Comparison of ENCODE assay signal across 9 cellular contexts in genomic region chr15:44738340-44738984, GRCh38. TPM values are rescaled to one million over a fixed set of nuclear protein-coding genes. Genes with fewer than 3 reads are reported as not detected.
DNase-seq lines count a peak whose midpoint lies in the region; ATAC-seq and TF ChIP-seq lines count a peak whose summit lies in the region.
"Had no signal": no experiment of that assay in that cellular context is flagged by ENCODE, and none has a peak within 500 bp of the region (broad histone marks: within the 10 kb centered on the region; RNA-seq: fewer than 3 reads in every experiment).

No MANE protein-coding gene starts in this region.

- no peaks in the 10 kb centered on the region for H3K27me3 Mint-ChIP-seq in Calu3 (ENCODE audit: unreplicated experiment)

- no peaks in the 10 kb centered on the region for H3K9me3 ChIP-seq in psoas muscle

- H3K36me3 ChIP-seq in psoas muscle (ENCODE audit: insufficient read depth in 1 of 2, low read depth in 1 of 2), result no peaks in the 10 kb centered on the region

- H3K4me1 Mint-ChIP-seq in Calu3 (ENCODE audit: low read depth, unreplicated experiment), result no peaks in the 10 kb centered on the region

- intact Hi-C loops in psoas muscle (cut with DNase I) (loop anchor here in 1 of 2 donors (10.0 kb wide), 1 partner anchor 144 kb away; no protein-coding TSS in a partner anchor), Calu3 (cut with micrococcal nuclease; ENCODE audit: unreplicated experiment) (loop anchor here (2.0 kb wide), 2 partner anchors 76 to 154 kb away; partner anchors contain the start of gene SPG11)

- CTCF ChIA-PET in Calu3 (lab: Charles Lee), result interaction anchor here (0.5 to 2.2 kb wide), 9 partner anchors 8 to 159 kb away, joined by 3 to 13 read pairs (median 4); partner anchors contain the start of gene SPG11

- no peaks in the 10 kb centered on the region for H3K27me3 ChIP-seq in psoas muscle (ENCODE audit: insufficient read depth in 3 of 3, low read length in 2 of 3)

- H3K4me3 Mint-ChIP-seq in Calu3 (ENCODE audit: low read depth, unreplicated experiment), result no peak overlapping the region

- H3K27ac Mint-ChIP-seq in Calu3 (ENCODE audit: unreplicated experiment), result no peak overlapping the region

- peak; percentile 57 for TF ChIP-seq CTCF in WI38 (IDR thresholded peaks at IDR 0.05; ENCODE audit: low read depth, low read length)
- TF ChIP-seq CTCF in psoas muscle (IDR thresholded peaks at IDR 0.05), result peak; percentile 76
- TF ChIP-seq CTCF in Calu3 (IDR thresholded peaks at IDR 0.05; ENCODE audit: unreplicated experiment), result no peak

- BruUV-seq in Calu3 (replicated peaks; lab: Mats Ljungman, UMichigan), result no TSS peak

- no peaks in the 10 kb centered on the region for H3K9me3 Mint-ChIP-seq in Calu3 (ENCODE audit: low read depth, unreplicated experiment)

- no peaks in the 10 kb centered on the region for H3K36me3 Mint-ChIP-seq in Calu3 (ENCODE audit: insufficient read depth, unreplicated experiment)

- H3K4me3 ChIP-seq in WI38 (ENCODE audit: low read depth, low read length) (no peak overlapping the region), psoas muscle (no peak overlapping the region)

- no peak overlapping the region for H3K27ac ChIP-seq in psoas muscle

- DNase-seq in NCI-H510A treated with DMSO at 0.1 percent for 48 hours (lab: John Stamatoyannopoulos, UW) (peak; percentile 17), NCI-H510A (lab: John Stamatoyannopoulos, UW) (no peak), NCI-H1105 treated with DMSO at 0.1 percent for 48 hours (lab: John Stamatoyannopoulos, UW) (peak; percentile 3), foreskin melanocyte (peak; percentile 57), psoas muscle (no peak), Calu3 (no peak)

- H3K4me1 ChIP-seq in psoas muscle, result no peaks in the 10 kb centered on the region

- WGBS in psoas muscle, 3 donors, result 68 to 73% (median 72%) methylated on average over 3 of the region's 3 CpGs

- ATAC-seq in psoas muscle, result peak in 3 of 4 donors; percentile 50 to 64 (median 51)
- no peak for ATAC-seq in HG03354 (IDR thresholded peaks at IDR 0.05; ENCODE audit: poor library complexity, severe bottlenecking, unreplicated experiment)

RNA-seq across cellular contexts. Expression of gene TRIM69, which starts 2.1 kb away (rescaled TPM):
- 10 to 100 TPM; 24.1 to 39.0 (median 32.1) TPM for total RNA-seq in psoas muscle
- 10 to 100 TPM; 22.3 to 36.7 (median 25.9) TPM for polyA plus RNA-seq in psoas muscle
- total RNA-seq in Calu3 (2022), result 9.7 and 20.2 TPM in 2 replicates

RNA-seq across cellular contexts. Expression of gene B2M, which starts 27.1 kb away (rescaled TPM):
- total RNA-seq in psoas muscle, result 100 to 1,000 TPM; 400 to 577 (median 512) TPM
- polyA plus RNA-seq in psoas muscle, result 100 to 1,000 TPM; 687 to 891 (median 729) TPM
- 1,002 and 1,731 TPM in 2 replicates for total RNA-seq in Calu3 (2022)

RNA-seq across cellular contexts. Expression of gene PATL2, which starts 27.3 kb away (rescaled TPM):
- total RNA-seq in psoas muscle, result under 1 TPM in 2 of 4 donors, not detected in 2; 0.74 to 0.88 TPM
- polyA plus RNA-seq in psoas muscle, result under 1 TPM; 0.03 to 0.23 (median 0.16) TPM
- 1.7 and 3.8 TPM in 2 replicates for total RNA-seq in Calu3 (2022)
- total RNA-seq: temporal lobe had no signal

Comparison
In these comparisons a context has a peak if more than half of its experiments do, and no peak if none do; other contexts are left out.
1. DNase-seq: peak in NCI-H510A treated with DMSO at 0.1 percent for 48 hours (single experiment), NCI-H1105 treated with DMSO at 0.1 percent for 48 hours (single experiment) and foreskin melanocyte (single experiment); none in NCI-H510A (single experiment), psoas muscle (0 of 2) and Calu3 (single experiment).